16 cellular contexts compared by ENCODE assay signal in genomic region chr2:190579058-190579410, GRCh38. TPM values are rescaled to one million over a fixed set of nuclear protein-coding genes. Genes with fewer than 3 reads are reported as not detected.
DNase-seq lines count a peak whose midpoint lies in the region; ATAC-seq and TF ChIP-seq lines count a peak whose summit lies in the region.
"Had no signal": no experiment of that assay in that cellular context is flagged by ENCODE, and none has a peak within 500 bp of the region (broad histone marks: within the 10 kb centered on the region; RNA-seq: fewer than 3 reads in every experiment).

No MANE protein-coding gene starts in this region.

- intact Hi-C loops in PC-9 (cut with micrococcal nuclease; ENCODE audit: unreplicated experiment) (no loop called here), stomach (cut with DNase I; ENCODE audit: low total_unique reads) (no loop called here), posterior cingulate gyrus (cut with DNase I) (no loop called here)

- H3K9me2 ChIP-seq in PC-9 (ENCODE audit: insufficient read depth), result no peaks in the 10 kb centered on the region

- no peak for DNase-seq in PC-9
- no peak for DNase-seq in chondrocyte (ENCODE audit: low spot score)
- DNase-seq in stomach, result no peak
- no peak for DNase-seq in posterior cingulate gyrus
- DNase-seq in AG20443 (ENCODE audit: low spot score), result no peak
- DNase-seq: activated naive CD4-positive, alpha-beta T cell treated with anti-CD3 and anti-CD28 coated beads, Interleukin-2, amount 50 U/mL, for 16 hours; DND-41; kidney glomerular epithelial cell; nephron progenitor cell; stimulated activated naive CD4-positive, alpha-beta T cell treated with Interleukin-2 at 50 U/mL for 16 hours had no signal

- H2AFZ ChIP-seq in PC-9, result no peak overlapping the region
- H2AFZ ChIP-seq: GM23338 had no signal

- H3F3A ChIP-seq in PC-9 (ENCODE audit: insufficient read depth, low read depth), result no peaks in the 10 kb centered on the region

- no peaks in the 10 kb centered on the region for H3K36me3 Mint-ChIP-seq in chondrocyte (ENCODE audit: low read depth)

- no peaks in the 10 kb centered on the region for H4K20me1 ChIP-seq in PC-9 (ENCODE audit: insufficient read depth)

- H3K79me2 ChIP-seq in PC-9 (ENCODE audit: low read depth), result no peaks in the 10 kb centered on the region

- ATAC-seq in GM18520 (IDR thresholded peaks at IDR 0.05; ENCODE audit: unreplicated experiment) (no peak), HG02973 (IDR thresholded peaks at IDR 0.05; ENCODE audit: unreplicated experiment) (no peak)
- ATAC-seq: GM23338 had no signal

- POLR2A ChIA-PET in PC-9 (lab: Charles Lee; ENCODE audit: unreplicated experiment), result no interaction called here

- no peak overlapping the region for H3K4me3 Mint-ChIP-seq in chondrocyte (ENCODE audit: unreplicated experiment)
- H3K4me3 Mint-ChIP-seq: GM23338, nephron progenitor cell had no signal

- peak overlapping the region; percentile 71 for H3K27ac Mint-ChIP-seq in chondrocyte (ENCODE audit: unreplicated experiment)
- H3K27ac Mint-ChIP-seq: GM23338, nephron progenitor cell had no signal

- no peak for TF ChIP-seq POLR2A in stomach (IDR thresholded peaks at IDR 0.05)

- H3K4me3 ChIP-seq in PC-9, result no peak overlapping the region
- peak overlapping the region in 1 of 2 donors; percentile 23 for H3K4me3 ChIP-seq in mucosa of rectum (ENCODE audit: low read length in 2 of 2)
- no peak overlapping the region for H3K4me3 ChIP-seq in stomach
- H3K4me3 ChIP-seq: GM23338, smooth muscle cell had no signal

- CTCF ChIA-PET in PC-9 (lab: Charles Lee), result no interaction called here

- WGBS in stomach, 5 donors, result 45 to 62% (median 57%) methylated on average over 2 of the region's 2 CpGs

- H3K4me1 Mint-ChIP-seq in chondrocyte (ENCODE audit: low read depth), result peaks cover 51% of the 10 kb centered on the region
- H3K4me1 Mint-ChIP-seq: GM23338 had no signal

- H3K27ac ChIP-seq in PC-9 (peak overlapping the region; percentile 51), mucosa of rectum (ENCODE audit: low read depth in 2 of 2, low read length in 2 of 2) (peak overlapping the region; percentile 79 to 84), stomach (peak overlapping the region in 3 of 5 donors; percentile 31 to 61 (median 32))
- H3K27ac ChIP-seq: C4-2B had no signal

- H3K27me3 Mint-ChIP-seq in chondrocyte (ENCODE audit: low read depth), result no peaks in the 10 kb centered on the region

- H3K9ac ChIP-seq in mucosa of rectum (ENCODE audit: low read depth in 1 of 2, low read length in 2 of 2), result peak overlapping the region; percentile 47 to 53

- TF ChIP-seq EP300 in stomach (IDR thresholded peaks at IDR 0.05), result no peak

- H3K9me3 ChIP-seq in PC-9 (ENCODE audit: insufficient read depth, low read depth), result no peaks in the 10 kb centered on the region
- no peaks in the 10 kb centered on the region for H3K9me3 ChIP-seq in mucosa of rectum (ENCODE audit: control insufficient read depth in 2 of 2, low read length in 2 of 2)
- no peaks in the 10 kb centered on the region for H3K9me3 ChIP-seq in stomach

- H3K4me2 ChIP-seq in PC-9, result peak overlapping the region; percentile 7; the same call in 1 of the 2 replicates
- H3K4me2 ChIP-seq: GM23338, smooth muscle cell had no signal

- H3K36me3 ChIP-seq in PC-9 (ENCODE audit: low read depth) (no peaks in the 10 kb centered on the region), mucosa of rectum (ENCODE audit: control insufficient read depth in 2 of 2, insufficient read depth in 2 of 2, low read length in 2 of 2) (no peaks in the 10 kb centered on the region), stomach (no peaks in the 10 kb centered on the region)

- BruUV-seq in PC-9 (replicated peaks; lab: Mats Ljungman, UMichigan), result no TSS peak

- H3K4me1 ChIP-seq in PC-9 (replicated peaks; ENCODE audit: insufficient read depth) (peaks cover 6% of the 10 kb centered on the region; the same call in 1 of the 2 replicates), mucosa of rectum (ENCODE audit: control insufficient read depth in 2 of 2, insufficient read depth in 2 of 2, low read length in 2 of 2) (peaks cover 25 to 26% of the 10 kb centered on the region in 2 donors), stomach (peaks cover 10 to 25% (median 12%) of the 10 kb centered on the region in 4 donors)

- H3K27me3 ChIP-seq in PC-9 (ENCODE audit: insufficient read depth, low read depth) (no peaks in the 10 kb centered on the region), mucosa of rectum (ENCODE audit: control insufficient read depth in 2 of 2, insufficient read depth in 2 of 2, low read length in 2 of 2) (no peaks in the 10 kb centered on the region), stomach (no peaks in the 10 kb centered on the region)

- no peak for TF ChIP-seq CTCF in PC-9 (conservative IDR thresholded peaks at IDR 0.05)
- TF ChIP-seq CTCF in chondrocyte (IDR thresholded peaks at IDR 0.05), result no peak
- no peak for TF ChIP-seq CTCF in stomach (IDR thresholded peaks at IDR 0.05)

- H3K9me3 Mint-ChIP-seq in chondrocyte (ENCODE audit: low read depth), result no peaks in the 10 kb centered on the region
- H3K9me3 Mint-ChIP-seq: GM23338, nephron progenitor cell had no signal

RNA-seq across cellular contexts. Expression of gene NEMP2, which starts 44.5 kb away (rescaled TPM):
- total RNA-seq in PC-9 (2021) (8.3 and 9.7 TPM in 2 replicates), chondrocyte (7.9 to 9.6 TPM (median 8.9 TPM) in 3 replicates), stomach (10 to 100 TPM in 2 of 5 donors, under 1 TPM in 1, not detected in 2; 0.89 to 18.7 (median 14.6) TPM)
- 1 to 10 TPM in 2 of 3 donors, under 1 TPM in 1; 0.60 to 2.0 (median 1.1) TPM for polyA plus RNA-seq in stomach
